In genomic region chr22:19811211-19811621, GRCh38 we compare ENCODE assay signal across 28 cellular contexts. TPM values are rescaled to one million over a fixed set of nuclear protein-coding genes. Genes with fewer than 3 reads are reported as not detected.
DNase-seq lines count a peak whose midpoint lies in the region; ATAC-seq and TF ChIP-seq lines count a peak whose summit lies in the region.
"Had no signal": no experiment of that assay in that cellular context is flagged by ENCODE, and none has a peak within 500 bp of the region (broad histone marks: within the 10 kb centered on the region; RNA-seq: fewer than 3 reads in every experiment).

No MANE protein-coding gene starts in this region.

- POLR2A ChIA-PET in activated CD4-positive, alpha-beta memory T cell treated with anti-CD3 and anti-CD28 coated beads for 36 hours (lab: Charles Lee) = no interaction called here
- POLR2A ChIA-PET in activated CD4-positive, alpha-beta memory T cell treated with anti-CD3 and anti-CD28 coated beads, Interleukin-2, amount 10 ng/mL, durations not matched to agents 7 days and 5 days (lab: Charles Lee) = no interaction called here

- WGBS in sigmoid colon, 2 donors = 94% methylated on average over 12 of the region's 12 CpGs
- 59 to 76% methylated on average over 3 to 11 of the region's 12 CpGs for WGBS in esophagus squamous epithelium, 2 donors

- H3K27ac ChIP-seq in SK-N-MC (peak overlapping the region; percentile 54), lower lobe of right lung (no peak overlapping the region), sigmoid colon (no peak overlapping the region), esophagus squamous epithelium (no peak overlapping the region)
- H3K27ac ChIP-seq: ascending aorta, Peyer's patch, right atrium auricular region, SJSA1 had no signal

- H3K27me3 Mint-ChIP-seq in activated CD4-positive, alpha-beta memory T cell treated with anti-CD3 and anti-CD28 coated beads for 36 hours = no peaks in the 10 kb centered on the region
- H3K27me3 Mint-ChIP-seq in activated CD4-positive, alpha-beta memory T cell treated with anti-CD3 and anti-CD28 coated beads, Interleukin-2, amount 10 ng/mL, durations not matched to agents 7 days and 5 days = no peaks in the 10 kb centered on the region
- H3K27me3 Mint-ChIP-seq: activated CD4-positive, alpha-beta T cell treated with anti-CD3 and anti-CD28 coated beads, Interleukin-2, amount 10 ng/mL, durations not matched to agents 24 days and 14 days; activated naive CD8-positive, alpha-beta T cell treated with anti-CD3 and anti-CD28 coated beads for 36 hours; activated T-helper 17 cell treated with anti-CD3 and anti-CD28 coated beads, Interleukin-2, amount 50 U/mL, for 72 hours; central memory CD8-positive, alpha-beta T cell; T-helper 17 cell; type B pancreatic cell had no signal

- no peak for ATAC-seq in lower lobe of right lung
- ATAC-seq in HG02678 (IDR thresholded peaks at IDR 0.05; ENCODE audit: unreplicated experiment) = no peak
- no peak for ATAC-seq in GM19035 (IDR thresholded peaks at IDR 0.05; ENCODE audit: unreplicated experiment)
- ATAC-seq: activated T-helper 17 cell treated with anti-CD3 and anti-CD28 coated beads, Interleukin-2, amount 50 U/mL, for 72 hours; T-helper 17 cell had no signal

- no peak overlapping the region for H3K4me3 Mint-ChIP-seq in activated CD4-positive, alpha-beta memory T cell treated with anti-CD3 and anti-CD28 coated beads for 36 hours
- no peak overlapping the region for H3K4me3 Mint-ChIP-seq in activated CD4-positive, alpha-beta memory T cell treated with anti-CD3 and anti-CD28 coated beads, Interleukin-2, amount 10 ng/mL, durations not matched to agents 7 days and 5 days
- H3K4me3 Mint-ChIP-seq: activated CD4-positive, alpha-beta T cell treated with anti-CD3 and anti-CD28 coated beads, Interleukin-2, amount 10 ng/mL, durations not matched to agents 24 days and 14 days; activated naive CD8-positive, alpha-beta T cell treated with anti-CD3 and anti-CD28 coated beads for 36 hours; activated T-helper 17 cell treated with anti-CD3 and anti-CD28 coated beads, Interleukin-2, amount 50 U/mL, for 72 hours; CD8-positive, alpha-beta memory T cell; central memory CD8-positive, alpha-beta T cell; type B pancreatic cell had no signal

- peaks cover 4% of the 10 kb centered on the region for H3K4me1 Mint-ChIP-seq in activated CD4-positive, alpha-beta memory T cell treated with anti-CD3 and anti-CD28 coated beads for 36 hours (ENCODE audit: low read depth)
- H3K4me1 Mint-ChIP-seq in activated CD4-positive, alpha-beta memory T cell treated with anti-CD3 and anti-CD28 coated beads, Interleukin-2, amount 10 ng/mL, durations not matched to agents 7 days and 5 days = peaks cover 7% of the 10 kb centered on the region
- H3K4me1 Mint-ChIP-seq: activated CD4-positive, alpha-beta T cell treated with anti-CD3 and anti-CD28 coated beads, Interleukin-2, amount 10 ng/mL, durations not matched to agents 24 days and 14 days; activated T-helper 17 cell treated with anti-CD3 and anti-CD28 coated beads, Interleukin-2, amount 50 U/mL, for 72 hours had no signal

- no peaks in the 10 kb centered on the region for H3K9me3 ChIP-seq in SK-N-MC (ENCODE audit: low read depth, low read length)
- H3K9me3 ChIP-seq in lower lobe of right lung = no peaks in the 10 kb centered on the region
- no peaks in the 10 kb centered on the region for H3K9me3 ChIP-seq in sigmoid colon
- H3K9me3 ChIP-seq in esophagus squamous epithelium = no peaks in the 10 kb centered on the region
- H3K9me3 ChIP-seq: ascending aorta, Peyer's patch, right atrium auricular region had no signal

- H3K27ac Mint-ChIP-seq in activated CD4-positive, alpha-beta memory T cell treated with anti-CD3 and anti-CD28 coated beads for 36 hours = no peak overlapping the region
- H3K27ac Mint-ChIP-seq in activated CD4-positive, alpha-beta memory T cell treated with anti-CD3 and anti-CD28 coated beads, Interleukin-2, amount 10 ng/mL, durations not matched to agents 7 days and 5 days = no peak overlapping the region
- H3K27ac Mint-ChIP-seq: activated CD4-positive, alpha-beta T cell treated with anti-CD3 and anti-CD28 coated beads, Interleukin-2, amount 10 ng/mL, durations not matched to agents 24 days and 14 days; activated naive CD8-positive, alpha-beta T cell treated with anti-CD3 and anti-CD28 coated beads for 36 hours; activated T-helper 17 cell treated with anti-CD3 and anti-CD28 coated beads, Interleukin-2, amount 50 U/mL, for 72 hours; T-helper 17 cell; type B pancreatic cell had no signal

- peaks cover 3% of the 10 kb centered on the region for H3K36me3 Mint-ChIP-seq in activated CD4-positive, alpha-beta memory T cell treated with anti-CD3 and anti-CD28 coated beads for 36 hours
- no peaks in the 10 kb centered on the region for H3K36me3 Mint-ChIP-seq in activated CD4-positive, alpha-beta memory T cell treated with anti-CD3 and anti-CD28 coated beads, Interleukin-2, amount 10 ng/mL, durations not matched to agents 7 days and 5 days (ENCODE audit: low read depth)
- H3K36me3 Mint-ChIP-seq: type B pancreatic cell had no signal

- no peak for TF ChIP-seq CTCF in lower lobe of right lung (IDR thresholded peaks at IDR 0.05)
- TF ChIP-seq CTCF in sigmoid colon (IDR thresholded peaks at IDR 0.05) = no peak
- TF ChIP-seq CTCF in esophagus squamous epithelium (IDR thresholded peaks at IDR 0.05) = no peak

- no peak overlapping the region for H3K9ac ChIP-seq in SK-N-MC (ENCODE audit: insufficient read length)

- peak overlapping the region; percentile 38 for H3K4me3 ChIP-seq in SK-N-MC
- H3K4me3 ChIP-seq in lower lobe of right lung = no peak overlapping the region
- H3K4me3 ChIP-seq in sigmoid colon = no peak overlapping the region
- H3K4me3 ChIP-seq in esophagus squamous epithelium = no peak overlapping the region
- H3K4me3 ChIP-seq: ascending aorta, Peyer's patch, right atrium auricular region, SJSA1 had no signal

- intact Hi-C loops in activated CD4-positive, alpha-beta memory T cell treated with anti-CD3 and anti-CD28 coated beads for 36 hours (cut with micrococcal nuclease) = no loop called here
- intact Hi-C loops in lower lobe of right lung (cut with DNase I) (no loop called here), sigmoid colon (cut with DNase I) (no loop called here), esophagus squamous epithelium (cut with DNase I) (no loop called here)

- H3K9me3 Mint-ChIP-seq in activated CD4-positive, alpha-beta memory T cell treated with anti-CD3 and anti-CD28 coated beads for 36 hours = no peaks in the 10 kb centered on the region
- no peaks in the 10 kb centered on the region for H3K9me3 Mint-ChIP-seq in activated CD4-positive, alpha-beta memory T cell treated with anti-CD3 and anti-CD28 coated beads, Interleukin-2, amount 10 ng/mL, durations not matched to agents 7 days and 5 days
- H3K9me3 Mint-ChIP-seq: activated CD4-positive, alpha-beta T cell treated with anti-CD3 and anti-CD28 coated beads, Interleukin-2, amount 10 ng/mL, durations not matched to agents 24 days and 14 days; activated naive CD8-positive, alpha-beta T cell treated with anti-CD3 and anti-CD28 coated beads for 36 hours; activated T-helper 17 cell treated with anti-CD3 and anti-CD28 coated beads, Interleukin-2, amount 50 U/mL, for 72 hours; CD8-positive, alpha-beta memory T cell; central memory CD8-positive, alpha-beta T cell; type B pancreatic cell had no signal

- TF ChIP-seq POLR2A in sigmoid colon (IDR thresholded peaks at IDR 0.05) (no peak), esophagus squamous epithelium (IDR thresholded peaks at IDR 0.05) (no peak)

- DNase-seq in activated CD4-positive, alpha-beta memory T cell treated with anti-CD3 and anti-CD28 coated beads for 36 hours = peak; percentile 5
- no peak for DNase-seq in activated CD4-positive, alpha-beta memory T cell treated with anti-CD3 and anti-CD28 coated beads, Interleukin-2, amount 10 ng/mL, durations not matched to agents 7 days and 5 days
- DNase-seq in SK-N-MC (ENCODE audit: low read depth, low spot score) = no peak
- peak; percentile 34 for DNase-seq in lower lobe of right lung
- DNase-seq in sigmoid colon = peak; percentile 53
- no peak for DNase-seq in esophagus squamous epithelium (lab: John Stamatoyannopoulos, UW)
- DNase-seq: 8988T; activated CD4-positive, alpha-beta T cell treated with anti-CD3 and anti-CD28 coated beads, Interleukin-2, amount 10 ng/mL, durations not matched to agents 24 days and 14 days; activated naive CD8-positive, alpha-beta T cell treated with anti-CD3 and anti-CD28 coated beads for 36 hours; CD8-positive, alpha-beta memory T cell; DMS153; GDM1; glutamatergic neuron; KBM-7; MM.1S; NCI-H1436; NCI-H524; NK-92 treated with Interleukin-12 subunit alpha and Interleukin-12 subunit beta, amount 100 ng/mL, for 24 hours had no signal

- CTCF ChIA-PET in activated CD4-positive, alpha-beta memory T cell treated with anti-CD3 and anti-CD28 coated beads for 36 hours (lab: Charles Lee) = interaction anchor here (0.9 kb wide), 1 partner anchor 88 kb away, joined by 3 read pairs; the partner anchor contains the start of gene GP1BB
- CTCF ChIA-PET in activated CD4-positive, alpha-beta memory T cell treated with anti-CD3 and anti-CD28 coated beads, Interleukin-2, amount 10 ng/mL, durations not matched to agents 7 days and 5 days (lab: Charles Lee) = no interaction called here

- H3K36me3 ChIP-seq in SK-N-MC (ENCODE audit: insufficient read depth, low read length) = no peaks in the 10 kb centered on the region
- H3K36me3 ChIP-seq in lower lobe of right lung = peaks cover 6% of the 10 kb centered on the region
- H3K36me3 ChIP-seq in sigmoid colon = peaks cover 0 to 4% (median 3%) of the 10 kb centered on the region in 4 donors
- H3K36me3 ChIP-seq in esophagus squamous epithelium = no peaks in the 10 kb centered on the region
- H3K36me3 ChIP-seq: Peyer's patch, right atrium auricular region had no signal

- peaks cover 5% of the 10 kb centered on the region for H3K4me1 ChIP-seq in lower lobe of right lung
- H3K4me1 ChIP-seq in sigmoid colon = no peaks in the 10 kb centered on the region
- H3K4me1 ChIP-seq in esophagus squamous epithelium = peaks cover 13 to 51% (median 21%) of the 10 kb centered on the region in 3 donors
- H3K4me1 ChIP-seq: ascending aorta had no signal

- H3K27me3 ChIP-seq in lower lobe of right lung (ENCODE audit: low read depth) (no peaks in the 10 kb centered on the region), sigmoid colon (no peaks in the 10 kb centered on the region), esophagus squamous epithelium (no peaks in the 10 kb centered on the region)
- H3K27me3 ChIP-seq: ascending aorta, Peyer's patch, right atrium auricular region, SJSA1 had no signal

- no peak for TF ChIP-seq EP300 in sigmoid colon (IDR thresholded peaks at IDR 0.05)

RNA-seq across cellular contexts. Expression of gene GNB1L, which starts 43.5 kb away (rescaled TPM):
- 10 to 100 TPM; 11.3 to 12.3 TPM for total RNA-seq in activated CD4-positive, alpha-beta memory T cell treated with anti-CD3 and anti-CD28 coated beads for 36 hours
- total RNA-seq in activated CD4-positive, alpha-beta memory T cell treated with anti-CD3 and anti-CD28 coated beads, Interleukin-2, amount 10 ng/mL, durations not matched to agents 7 days and 5 days = 1 to 10 TPM; 7.4 to 8.7 TPM
- total RNA-seq in lower lobe of right lung = 6.0 TPM
- total RNA-seq in sigmoid colon = 10 to 100 TPM in 1 of 4 donors, 1 to 10 TPM in 3; 3.6 to 15.0 (median 5.3) TPM
- 1 to 10 TPM; 2.5 to 7.0 (median 3.0) TPM for polyA plus RNA-seq in sigmoid colon
- 1 to 10 TPM; 5.7 to 8.5 (median 6.4) TPM for total RNA-seq in esophagus squamous epithelium

RNA-seq across cellular contexts. Expression of gene RTL10, which starts 43.5 kb away (rescaled TPM):
- 10 to 100 TPM; 11.5 to 13.5 TPM for total RNA-seq in activated CD4-positive, alpha-beta memory T cell treated with anti-CD3 and anti-CD28 coated beads for 36 hours
- total RNA-seq in activated CD4-positive, alpha-beta memory T cell treated with anti-CD3 and anti-CD28 coated beads, Interleukin-2, amount 10 ng/mL, durations not matched to agents 7 days and 5 days = 10 to 100 TPM; 13.3 to 13.5 TPM
- total RNA-seq in lower lobe of right lung (24.3 TPM), sigmoid colon (10 to 100 TPM in 1 of 4 donors, 1 to 10 TPM in 3; 6.6 to 15.0 (median 8.7) TPM), esophagus squamous epithelium (10 to 100 TPM in 2 of 4 donors, 1 to 10 TPM in 2; 9.4 to 18.2 (median 11.4) TPM)
- 1 to 10 TPM; 1.8 to 7.8 (median 2.8) TPM for polyA plus RNA-seq in sigmoid colon

RNA-seq across cellular contexts. Expression of gene TBX1, which starts 50.6 kb away (rescaled TPM):
- not detected for total RNA-seq in activated CD4-positive, alpha-beta memory T cell treated with anti-CD3 and anti-CD28 coated beads for 36 hours
- total RNA-seq in activated CD4-positive, alpha-beta memory T cell treated with anti-CD3 and anti-CD28 coated beads, Interleukin-2, amount 10 ng/mL, durations not matched to agents 7 days and 5 days = not detected
- total RNA-seq in lower lobe of right lung (13.5 TPM), sigmoid colon (1 to 10 TPM; 1.7 to 4.3 (median 3.3) TPM), esophagus squamous epithelium (1 to 10 TPM in 1 of 4 donors, under 1 TPM in 3; 0.18 to 4.4 (median 0.26) TPM)
- polyA plus RNA-seq in sigmoid colon = 1 to 10 TPM in 2 of 3 donors, not detected in 1; 1.8 to 2.4 TPM
- total RNA-seq: activated CD4-positive, alpha-beta T cell treated with anti-CD3 and anti-CD28 coated beads, Interleukin-2, amount 10 ng/mL, durations not matched to agents 24 days and 14 days; activated naive CD8-positive, alpha-beta T cell treated with anti-CD3 and anti-CD28 coated beads for 36 hours; activated T-helper 17 cell treated with anti-CD3 and anti-CD28 coated beads, Interleukin-2, amount 50 U/mL, for 72 hours; ascending aorta; CD8-positive, alpha-beta memory T cell; T-helper 17 cell had no signal
- polyA plus RNA-seq: CD8-positive, alpha-beta memory T cell had no signal

Comparison
In these comparisons a context has a peak if more than half of its experiments do, and no peak if none do; other contexts are left out.
1. DNase-seq: peak in activated CD4-positive, alpha-beta memory T cell treated with anti-CD3 and anti-CD28 coated beads for 36 hours (single experiment), lower lobe of right lung (single experiment) and sigmoid colon (single experiment); none in activated CD4-positive, alpha-beta memory T cell treated with anti-CD3 and anti-CD28 coated beads, Interleukin-2, amount 10 ng/mL, durations not matched to agents 7 days and 5 days (single experiment), SK-N-MC (single experiment) and esophagus squamous epithelium (single experiment).